Comparison of ENCODE assay signal across 24 cellular contexts in genomic region chr18:63917831-63918230, GRCh38. TPM values are rescaled to one million over a fixed set of nuclear protein-coding genes. Genes with fewer than 3 reads are reported as not detected.
"Had no signal": no experiment of that assay in that cellular context is flagged by ENCODE, and none has a peak within 500 bp of the region (broad histone marks: within the 10 kb centered on the region; RNA-seq: fewer than 3 reads in every experiment).

No MANE protein-coding gene starts in this region.

- H3K27ac ChIP-seq: heart left ventricle, testis, transverse colon had no signal

- H3K4me1 Mint-ChIP-seq: naive thymus-derived CD8-positive, alpha-beta T cell; stimulated activated naive B cell treated with anti-CD40 and anti-IgM and Interleukin-4, amounts not matched to agents 10 μg/mL and 1 μg/mL and 100 μg/mL, for 72 hours; stimulated activated naive CD8-positive, alpha-beta T cell treated with anti-CD3 and anti-CD28 coated beads, Interleukin-15, amount 100 ng/mL, for 72 hours had no signal

- ATAC-seq: heart left ventricle; mucosa of descending colon; naive thymus-derived CD8-positive, alpha-beta T cell; sciatic nerve; stimulated activated naive B cell treated with anti-CD40 and anti-IgM and Interleukin-4, amounts not matched to agents 10 μg/mL and 1 μg/mL and 100 μg/mL, for 72 hours; stimulated activated naive CD8-positive, alpha-beta T cell treated with anti-CD3 and anti-CD28 coated beads, Interleukin-15, amount 100 ng/mL, for 72 hours had no signal

- H3K36me3 ChIP-seq: heart left ventricle, transverse colon had no signal

- H3K36me3 Mint-ChIP-seq: naive thymus-derived CD8-positive, alpha-beta T cell; stimulated activated naive B cell treated with anti-CD40 and anti-IgM and Interleukin-4, amounts not matched to agents 10 μg/mL and 1 μg/mL and 100 μg/mL, for 72 hours had no signal

- DNase-seq: erythroblast; heart left ventricle; hypothalamus; kidney glomerular epithelial cell; mammary epithelial cell; mucosa of descending colon; naive thymus-derived CD8-positive, alpha-beta T cell; posterior cingulate gyrus; stimulated activated CD4-positive, alpha-beta T cell treated with anti-CD3 and anti-CD28 coated beads, Interleukin-2, amount 100 ng/mL, for 24 hours; stimulated activated CD4-positive, alpha-beta T cell treated with anti-CD3 and anti-CD28 coated beads, Interleukin-4, amount 100 ng/mL, for 4 hours; stimulated activated naive B cell treated with anti-CD40 and anti-IgM and Interleukin-4, amounts not matched to agents 10 μg/mL and 1 μg/mL and 100 μg/mL, for 72 hours; stimulated activated naive CD8-positive, alpha-beta T cell treated with anti-CD3 and anti-CD28 coated beads, Interleukin-15, amount 100 ng/mL, for 72 hours; testis; transverse colon had no signal

- H3K27ac Mint-ChIP-seq: naive thymus-derived CD8-positive, alpha-beta T cell; stimulated activated naive B cell treated with anti-CD40 and anti-IgM and Interleukin-4, amounts not matched to agents 10 μg/mL and 1 μg/mL and 100 μg/mL, for 72 hours had no signal

- H3K4me1 ChIP-seq: testis, transverse colon had no signal

- H3K27me3 ChIP-seq: heart left ventricle, testis, transverse colon had no signal

- H3K4me3 Mint-ChIP-seq: naive thymus-derived CD8-positive, alpha-beta T cell; stimulated activated naive B cell treated with anti-CD40 and anti-IgM and Interleukin-4, amounts not matched to agents 10 μg/mL and 1 μg/mL and 100 μg/mL, for 72 hours; stimulated activated naive CD8-positive, alpha-beta T cell treated with anti-CD3 and anti-CD28 coated beads, Interleukin-15, amount 100 ng/mL, for 72 hours had no signal

- H3K9me3 ChIP-seq: heart left ventricle, mucosa of descending colon, testis, transverse colon had no signal

- H3K9me3 Mint-ChIP-seq: stimulated activated naive B cell treated with anti-CD40 and anti-IgM and Interleukin-4, amounts not matched to agents 10 μg/mL and 1 μg/mL and 100 μg/mL, for 72 hours had no signal

- H3K4me3 ChIP-seq: heart left ventricle, mucosa of descending colon, testis, transverse colon had no signal

RNA-seq across cellular contexts. Expression of gene SERPINB10, which starts 10.1 kb away (rescaled TPM):
- total RNA-seq: endothelial cell of umbilical vein; glomerular endothelial cell; mammary epithelial cell; mucosa of descending colon; naive thymus-derived CD8-positive, alpha-beta T cell; osteocyte; pulmonary artery endothelial cell; sciatic nerve; subcutaneous adipose tissue; testis; transverse colon; ureter had no signal
- polyA plus RNA-seq: endothelial cell of umbilical vein; heart left ventricle; naive thymus-derived CD8-positive, alpha-beta T cell; neural cell had no signal

RNA-seq across cellular contexts. Expression of gene SERPINB2, which starts 30.3 kb away (rescaled TPM):
- total RNA-seq: frontal cortex, mucosa of descending colon, osteocyte, skeletal muscle tissue, testis, ureter had no signal
- polyA plus RNA-seq: neural cell had no signal

RNA-seq across cellular contexts. Expression of gene HMSD, which starts 31.3 kb away (rescaled TPM):
- total RNA-seq: endothelial cell of umbilical vein; frontal cortex; naive thymus-derived CD8-positive, alpha-beta T cell; osteocyte; pulmonary artery endothelial cell; skeletal muscle tissue; subcutaneous adipose tissue; ureter had no signal
- polyA plus RNA-seq: heart left ventricle; naive thymus-derived CD8-positive, alpha-beta T cell; neural cell had no signal
